In the genomic region with DNA sequence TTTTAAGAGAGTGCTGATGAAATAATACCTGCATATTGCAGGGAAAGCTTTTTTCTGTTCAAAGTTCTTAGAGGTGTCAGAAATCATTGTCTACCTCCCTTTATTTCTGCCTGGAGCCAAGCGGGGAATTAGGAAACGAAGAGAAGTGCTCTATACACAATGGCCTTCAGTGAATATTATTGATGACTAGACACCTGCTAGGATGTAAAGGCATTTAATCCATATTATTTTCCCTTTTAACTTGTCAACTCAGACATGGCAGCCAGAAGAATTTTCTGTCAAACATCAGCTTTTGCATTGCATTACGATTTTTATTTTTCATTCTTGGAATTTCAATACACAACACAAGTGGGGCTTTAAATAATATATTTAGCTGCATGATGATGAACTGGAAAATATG, we compare ENCODE assay signal across 11 cellular contexts. TPM values are rescaled to one million over a fixed set of nuclear protein-coding genes. Genes with fewer than 3 reads are reported as not detected.
"Had no signal": no experiment of that assay in that cellular context is flagged by ENCODE, and none has a peak within 500 bp of the region (broad histone marks: within the 10 kb centered on the region; RNA-seq: fewer than 3 reads in every experiment).

No MANE protein-coding gene starts in this region.

- H3K27ac ChIP-seq: HL-60 had no signal

- H3K27me3 Mint-ChIP-seq: IgD-negative memory B cell had no signal

- H3K4me3 ChIP-seq: HAP-1 had no signal

- H3K4me3 Mint-ChIP-seq: HFFc6, IgD-negative memory B cell had no signal

- ATAC-seq: HCT116, HepG2 had no signal

- H3K9me3 ChIP-seq: HAP-1 had no signal

- H3K27ac Mint-ChIP-seq: HFFc6, IgD-negative memory B cell had no signal

- H3K36me3 ChIP-seq: HAP-1 had no signal

- H3K36me3 Mint-ChIP-seq: IgD-negative memory B cell had no signal

- DNase-seq: GOT3, H7, HFFc6, KBM-7 had no signal

- H3K9me3 Mint-ChIP-seq: HFFc6, IgD-negative memory B cell had no signal

RNA-seq across cellular contexts. Expression of gene CADM2, which starts 24.7 kb away (rescaled TPM):
- total RNA-seq: H4, HepG2, HFFc6, HT1080 had no signal
- polyA plus RNA-seq: HepG2, IgD-negative memory B cell had no signal
